In the genomic region with DNA sequence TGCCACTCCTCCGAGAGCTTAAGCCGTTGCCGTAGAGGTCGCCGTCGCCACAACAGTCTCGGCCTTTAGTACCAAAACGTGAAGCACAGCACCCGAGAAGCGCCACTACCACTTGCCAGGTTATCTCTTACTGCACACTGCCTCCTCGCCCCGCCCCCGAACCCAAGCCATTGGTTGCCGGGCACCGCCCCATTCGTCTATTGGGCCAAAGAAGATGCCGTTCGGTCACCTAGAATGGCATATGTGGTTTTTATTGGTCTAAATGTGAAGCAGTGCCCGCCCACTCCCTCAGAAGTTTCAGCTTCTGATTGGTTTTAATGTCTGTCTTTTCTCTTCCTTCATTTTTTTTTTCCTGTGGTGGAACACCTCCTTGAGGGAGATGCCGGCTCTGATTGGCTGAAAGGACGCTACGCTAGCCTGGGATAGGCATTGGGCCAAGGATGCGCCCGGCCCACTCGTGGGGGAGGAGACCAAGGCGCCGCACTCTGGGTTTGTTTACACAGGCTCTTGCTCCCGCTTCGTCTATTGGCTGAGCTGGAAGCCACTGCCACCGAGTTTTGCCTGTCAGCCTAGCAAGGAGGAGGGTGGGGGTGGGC, we compare ENCODE assay signal across 8 cellular contexts. TPM values are rescaled to one million over a fixed set of nuclear protein-coding genes. Genes with fewer than 3 reads are reported as not detected.
DNase-seq lines count a peak whose midpoint lies in the region; ATAC-seq and TF ChIP-seq lines count a peak whose summit lies in the region.

TSS of gene PAIP2B (minus strand) at position 139 of the 596 bp plus-strand sequence. CDS start 24,514 bp downstream, outside the sequence.

- peaks cover 0 to 13% of the 10 kb centered on the region in 2 donors for H3K4me1 ChIP-seq in left lung

- peak within 1 kb of the TSS; percentile 62 for H3K4me3 ChIP-seq in BJ (ENCODE audit: low read depth, low read length)
- H3K4me3 ChIP-seq in left lung: peak within 1 kb of the TSS; percentile 82 to 97

- intact Hi-C loops in left lung (cut with DNase I): no loop called here

- POLR2A ChIA-PET in BJ (lab: Charles Lee): interaction anchor here (1.3 kb wide), 1 partner anchor 13 kb away, joined by 4 read pairs; no protein-coding TSS in a partner anchor

- peak; percentile 95 for DNase-seq in BJ (ENCODE audit: low read depth)
- DNase-seq in NCI-H526 treated with DMSO at 0.1 percent for 48 hours (lab: John Stamatoyannopoulos, UW): peak; percentile 99
- DNase-seq in activated CD4-positive, alpha-beta T cell treated with anti-CD3 and anti-CD28 coated beads, Interleukin-2, amount 50 U/mL, for 4 hours: peak; percentile 98 to 99
- DNase-seq in dermis blood vessel endothelial cell: peak; percentile 99
- peak; percentile 96 to 98 for DNase-seq in left lung
- peak; percentile 97 for DNase-seq in stimulated activated CD4-positive, alpha-beta T cell treated with anti-CD3 and anti-CD28 coated beads, Interleukin-2, amount 100 ng/mL, for 4 hours (ENCODE audit: low read depth)

- H3K27me3 ChIP-seq in BJ (ENCODE audit: control insufficient read depth, insufficient read depth, low read length) (0 out of 2 replicates have a peak, but pooled peaks cover 4% of the 10 kb centered on the region), left lung (peaks cover 0 to 5% of the 10 kb centered on the region in 2 donors)

- H3K27ac ChIP-seq in left lung: peak within 1 kb of the TSS; percentile 51 to 70

- H3K36me3 ChIP-seq in BJ (ENCODE audit: control insufficient read depth, insufficient read depth, low read length) (no peaks in the 10 kb centered on the region), left lung (no peaks in the 10 kb centered on the region)

- TF ChIP-seq CTCF in BJ (IDR thresholded peaks at IDR 0.05; ENCODE audit: insufficient read depth, low read depth, low read length): no peak
- TF ChIP-seq CTCF in left lung (IDR thresholded peaks at IDR 0.05): no peak

- no peaks in the 10 kb centered on the region for H3K9me3 ChIP-seq in left lung

- CTCF ChIA-PET in BJ (lab: Yijun Ruan, JAX): interaction anchor here (0.9 kb wide), 1 partner anchor 9 kb away, joined by 3 read pairs; no protein-coding TSS in a partner anchor

- ATAC-seq in GM19324 (IDR thresholded peaks at IDR 0.05; ENCODE audit: low FRiP score, unreplicated experiment) (peak; percentile 99), HG03460 (IDR thresholded peaks at IDR 0.05; ENCODE audit: unreplicated experiment) (peak; percentile 96), left lung (peak; percentile 98)

RNA-seq across cellular contexts. Expression of gene PAIP2B, which starts in this region (rescaled TPM):
- 0.11 and 0.29 TPM in 2 replicates for polyA plus RNA-seq in BJ (2011; rRNA removed)
- polyA minus RNA-seq in BJ (2011; rRNA and poly(A)+ RNA removed): 0.05 and 0.19 TPM in 2 replicates
- total RNA-seq in dermis blood vessel endothelial cell: 1.5 and 1.9 TPM in 2 replicates
- total RNA-seq in left lung: 1 to 10 TPM; 4.6 to 5.9 TPM

Comparison
In these comparisons a context has a peak if more than half of its experiments do, and no peak if none do; other contexts are left out.
1. Peak in every context shown above with its lines: DNase-seq, ATAC-seq, H3K4me3 ChIP-seq and H3K27ac ChIP-seq.
2. Peak in DNase-seq and H3K4me3 ChIP-seq in BJ; RNA of the gene not detected or under 1 TPM.